Comparison of ENCODE assay signal across 9 cellular contexts in the genomic region with DNA sequence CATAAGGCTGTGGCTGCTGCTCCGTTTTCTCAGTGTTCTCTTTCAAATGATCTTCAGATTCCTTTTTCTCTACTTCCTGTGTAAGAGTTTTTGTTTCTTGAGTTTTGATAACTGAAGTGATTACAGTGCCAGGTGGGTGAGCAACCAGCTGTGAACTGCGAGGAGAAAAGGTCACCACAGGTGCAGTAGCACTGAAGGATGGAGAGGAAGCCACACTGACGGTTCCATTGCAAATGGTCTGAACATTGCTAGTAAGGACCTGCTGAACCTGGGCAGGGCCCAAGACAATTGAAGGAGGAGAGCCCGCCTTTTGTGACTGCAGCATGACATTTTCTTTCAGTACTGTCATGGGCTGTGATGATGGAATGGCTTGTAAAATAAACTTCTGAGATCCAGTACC.
A peak's percentile ranks its signal among the peaks of the same experiment; 100 is the strongest.
DNase-seq lines count a peak whose midpoint lies in the region; ATAC-seq and TF ChIP-seq lines count a peak whose summit lies in the region.
"Had no signal": no experiment of that assay in that cellular context is flagged by ENCODE, and none has a peak within 500 bp of the region (broad histone marks: within the 10 kb centered on the region; RNA-seq: fewer than 3 reads in every experiment).

No MANE protein-coding gene starts in this region.

- peaks cover 0 to 7% (median 0%) of the 10 kb centered on the region in 3 donors for H3K27me3 Mint-ChIP-seq in immature natural killer cell (ENCODE audit: low read depth in 3 of 3)

- H3K9me3 Mint-ChIP-seq in immature natural killer cell: no peaks in the 10 kb centered on the region

- H3K4me3 Mint-ChIP-seq in immature natural killer cell: no peak overlapping the region

- H3K27ac Mint-ChIP-seq in immature natural killer cell: peak overlapping the region in 5 of 6 donors; percentile 21 to 77 (median 70)

- DNase-seq in GM13976 (ENCODE audit: low spot score) (peak; percentile 34), immature natural killer cell (no peak), KG1 (lab: John Stamatoyannopoulos, UW) (no peak), amniotic stem cell (lab: John Stamatoyannopoulos, UW) (no peak), DMS 273 treated with DMSO at 0.1 percent for 48 hours (lab: John Stamatoyannopoulos, UW) (no peak)
- no peak for DNase-seq in NK-92 treated with Interleukin-12 subunit alpha and Interleukin-12 subunit beta, amount 100 ng/mL, for 24 hours (lab: John Stamatoyannopoulos, UW)

- peaks cover 6 to 28% (median 7%) of the 10 kb centered on the region in 3 donors for H3K36me3 Mint-ChIP-seq in immature natural killer cell

- ATAC-seq in GM21360 (IDR thresholded peaks at IDR 0.05; ENCODE audit: unreplicated experiment) (peak; percentile 57), HG03442 (IDR thresholded peaks at IDR 0.05; ENCODE audit: unreplicated experiment) (peak; percentile 71)
- ATAC-seq: HCT116 had no signal

- in situ Hi-C loops in GM13976 (cut with MboI; ENCODE audit: low sequenced_read_pairs, unreplicated experiment): no loop called here

- H3K4me1 Mint-ChIP-seq in immature natural killer cell: peaks cover 30 to 63% of the 10 kb centered on the region in 2 donors

- TF ChIP-seq CTCF in GM13976 (IDR thresholded peaks at IDR 0.05; ENCODE audit: borderline replicate concordance, control extremely low read depth, extremely low read depth, insufficient read depth, missing control alignments): no peak
